In the genomic region with DNA sequence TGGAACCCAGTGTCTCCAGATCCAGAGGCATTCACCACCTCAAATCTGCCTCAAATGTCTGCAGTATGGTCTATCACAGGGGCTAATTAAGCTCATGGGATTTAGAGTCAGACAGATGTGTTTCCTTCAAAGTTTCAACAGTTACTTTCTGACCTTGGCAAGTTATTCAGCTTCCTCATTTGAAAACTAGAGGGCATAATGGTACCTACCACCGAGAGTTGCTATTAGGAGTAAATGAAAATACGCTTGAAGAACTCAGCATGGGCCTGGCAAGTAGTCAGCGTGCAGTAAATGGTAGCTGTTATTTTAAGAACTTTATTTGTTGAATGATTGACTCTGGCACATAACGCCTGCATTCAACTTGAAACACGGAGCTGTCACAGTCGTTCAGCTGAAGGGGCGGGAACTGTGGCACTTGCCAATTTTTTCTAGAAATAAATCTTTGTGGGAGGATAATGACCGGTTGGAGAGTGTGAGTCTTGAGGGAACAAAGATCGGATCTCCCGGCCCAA, we compare ENCODE assay signal across 8 cellular contexts. TPM values are rescaled to one million over a fixed set of nuclear protein-coding genes. Genes with fewer than 3 reads are reported as not detected.
DNase-seq lines count a peak whose midpoint lies in the region; ATAC-seq lines count a peak whose summit lies in the region.

No MANE protein-coding gene starts in this region.

- peak; percentile 7 for ATAC-seq in GM21381 (IDR thresholded peaks at IDR 0.05; ENCODE audit: unreplicated experiment)
- ATAC-seq in HG02571 (IDR thresholded peaks at IDR 0.05; ENCODE audit: unreplicated experiment), result no peak

- H3K27ac ChIP-seq in adipose tissue (ENCODE audit: low read depth, low read length), result peak overlapping the region; percentile 91

- DNase-seq in CD1c-positive myeloid dendritic cell (ENCODE audit: extremely low spot score) (peak; percentile 69), NCI-H1105 treated with DMSO at 0.1 percent for 48 hours (lab: John Stamatoyannopoulos, UW) (peak; percentile 80), smooth muscle cell of the brain vasculature (ENCODE audit: low read depth, low spot score) (peak; percentile 15), NCI-H1930 (lab: John Stamatoyannopoulos, UW) (no peak)

- peak overlapping the region; percentile 77 for H3K4me3 ChIP-seq in iPS-18c (ENCODE audit: insufficient read depth, low read depth, low read length)

- H3K9me3 ChIP-seq in iPS-18c (ENCODE audit: control insufficient read depth, insufficient read depth, low read length), result no peaks in the 10 kb centered on the region

- WGBS in adipose tissue, 3 donors, result 0 to 1% (median 1%) methylated on average over 10 of the region's 10 CpGs

RNA-seq across cellular contexts. Expression of a gene that starts 1.2 kb away (rescaled TPM):
- 100 to 1,000 TPM in 2 of 3 donors, 10 to 100 TPM in 1; 55.2 to 196 (median 192) TPM for polyA plus RNA-seq in adipose tissue

RNA-seq across cellular contexts. Expression of a gene that starts 57.8 kb away (rescaled TPM):
- 10 to 100 TPM; 23.0 to 54.4 (median 47.1) TPM for polyA plus RNA-seq in adipose tissue

Comparison
In these comparisons a context has a peak if more than half of its experiments do, and no peak if none do; other contexts are left out.
1. DNase-seq: peak in CD1c-positive myeloid dendritic cell (single experiment), NCI-H1105 treated with DMSO at 0.1 percent for 48 hours (single experiment) and smooth muscle cell of the brain vasculature (single experiment); none in NCI-H1930 (0 of 2).